ENCODE assay signal across 23 cellular contexts in genomic region chr3:71524688-71525087, GRCh38.
"Had no signal": no experiment of that assay in that cellular context is flagged by ENCODE, and none has a peak within 500 bp of the region (broad histone marks: within the 10 kb centered on the region; RNA-seq: fewer than 3 reads in every experiment).

No MANE protein-coding gene starts in this region.

- H3K36me3 ChIP-seq: left ventricle myocardium inferior, pancreas, tibial artery had no signal

- DNase-seq: activated CD4-positive, alpha-beta T cell treated with anti-CD3 and anti-CD28 coated beads for 4 hours; activated CD4-positive, alpha-beta T cell treated with anti-CD3 and anti-CD28 coated beads, Interleukin-2, amount 50 U/mL, for 48 hours; activated CD4-positive, CD25-positive, alpha-beta regulatory T cell; activated CD8-positive, alpha-beta memory T cell treated with anti-CD3 and anti-CD28 coated beads, Interleukin-2, amount 50 U/mL, for 48 hours; activated effector memory CD4-positive, alpha-beta T cell treated with Interleukin-2 at 50 U/mL for 16 hours; activated naive CD4-positive, alpha-beta T cell treated with anti-CD3 and anti-CD28 coated beads for 36 hours; activated naive CD8-positive, alpha-beta T cell treated with anti-CD3 and anti-CD28 coated beads, Interleukin-2, amount 10 ng/mL, durations not matched to agents 7 days and 5 days; activated T-cell treated with anti-CD3 and anti-CD28 coated beads, Interleukin-2, amount 50 U/mL, for 72 hours; amniotic stem cell; effector CD8-positive, alpha-beta T cell; foreskin keratinocyte; immature natural killer cell; left ventricle myocardium inferior; mammary epithelial cell; pancreas; stimulated activated CD4-positive, alpha-beta T cell treated with anti-CD3 and anti-CD28 coated beads, Interleukin-4, amount 100 ng/mL, for 4 hours; stimulated activated naive CD8-positive, alpha-beta T cell treated with anti-CD3 and anti-CD28 coated beads, Interleukin-15, Interleukin-2, amounts not matched to agents 100 U/mL and 50 U/mL, for 24 hours; SW 1271; T-helper 17 cell; tibial artery had no signal

- H3K9me3 Mint-ChIP-seq: activated naive CD4-positive, alpha-beta T cell treated with anti-CD3 and anti-CD28 coated beads for 36 hours; activated naive CD8-positive, alpha-beta T cell treated with anti-CD3 and anti-CD28 coated beads, Interleukin-2, amount 10 ng/mL, durations not matched to agents 7 days and 5 days; activated T-cell treated with anti-CD3 and anti-CD28 coated beads, Interleukin-2, amount 50 U/mL, for 72 hours; dendritic cell treated with granulocyte-macrophage colony-stimulating factor and Interleukin-4, amounts not matched to agents 40 ng/mL and 50 ng/mL, for 4 days; immature natural killer cell; natural killer cell treated with Interleukin-12 subunit alpha and Interleukin-12 subunit beta and Interleukin-15 and Interleukin-18, amount 100 ng/mL, for 72 hours had no signal

- H3K27me3 Mint-ChIP-seq: activated naive CD8-positive, alpha-beta T cell treated with anti-CD3 and anti-CD28 coated beads, Interleukin-2, amount 10 ng/mL, durations not matched to agents 7 days and 5 days; dendritic cell treated with granulocyte-macrophage colony-stimulating factor and Interleukin-4, amounts not matched to agents 40 ng/mL and 50 ng/mL, for 4 days; natural killer cell treated with Interleukin-12 subunit alpha and Interleukin-12 subunit beta and Interleukin-15 and Interleukin-18, amount 100 ng/mL, for 72 hours; T-helper 17 cell had no signal

- H3K4me3 Mint-ChIP-seq: activated naive CD4-positive, alpha-beta T cell treated with anti-CD3 and anti-CD28 coated beads for 36 hours; activated naive CD8-positive, alpha-beta T cell treated with anti-CD3 and anti-CD28 coated beads, Interleukin-2, amount 10 ng/mL, durations not matched to agents 7 days and 5 days; activated T-cell treated with anti-CD3 and anti-CD28 coated beads, Interleukin-2, amount 50 U/mL, for 72 hours; dendritic cell treated with granulocyte-macrophage colony-stimulating factor and Interleukin-4, amounts not matched to agents 40 ng/mL and 50 ng/mL, for 4 days; natural killer cell treated with Interleukin-12 subunit alpha and Interleukin-12 subunit beta and Interleukin-15 and Interleukin-18, amount 100 ng/mL, for 72 hours; T-helper 17 cell had no signal

- H3K9me3 ChIP-seq: left ventricle myocardium inferior, pancreas, tibial artery had no signal

- H3K27ac Mint-ChIP-seq: activated naive CD4-positive, alpha-beta T cell treated with anti-CD3 and anti-CD28 coated beads for 36 hours; activated naive CD8-positive, alpha-beta T cell treated with anti-CD3 and anti-CD28 coated beads, Interleukin-2, amount 10 ng/mL, durations not matched to agents 7 days and 5 days; activated T-cell treated with anti-CD3 and anti-CD28 coated beads, Interleukin-2, amount 50 U/mL, for 72 hours; dendritic cell treated with granulocyte-macrophage colony-stimulating factor and Interleukin-4, amounts not matched to agents 40 ng/mL and 50 ng/mL, for 4 days; immature natural killer cell; natural killer cell treated with Interleukin-12 subunit alpha and Interleukin-12 subunit beta and Interleukin-15 and Interleukin-18, amount 100 ng/mL, for 72 hours; T-helper 17 cell had no signal

- H3K4me1 ChIP-seq: foreskin keratinocyte, pancreas had no signal

- FAIRE-seq: bronchial epithelial cell, pancreas had no signal

- H3K36me3 Mint-ChIP-seq: immature natural killer cell; natural killer cell treated with Interleukin-12 subunit alpha and Interleukin-12 subunit beta and Interleukin-15 and Interleukin-18, amount 100 ng/mL, for 72 hours had no signal

- H3K4me3 ChIP-seq: left ventricle myocardium inferior, pancreas, tibial artery had no signal

- ATAC-seq: activated T-cell treated with anti-CD3 and anti-CD28 coated beads, Interleukin-2, amount 50 U/mL, for 72 hours; foreskin keratinocyte; natural killer cell treated with Interleukin-12 subunit alpha and Interleukin-12 subunit beta and Interleukin-15 and Interleukin-18, amount 100 ng/mL, for 72 hours; pancreas; stimulated activated naive CD8-positive, alpha-beta T cell treated with anti-CD3 and anti-CD28 coated beads, Interleukin-15, Interleukin-2, amounts not matched to agents 100 U/mL and 50 U/mL, for 24 hours; T-helper 17 cell had no signal

- H3K27ac ChIP-seq: foreskin keratinocyte, left ventricle myocardium inferior, pancreas, tibial artery had no signal

- H3K27me3 ChIP-seq: foreskin keratinocyte, pancreas, tibial artery had no signal
